Comparison of ENCODE assay signal across 28 cellular contexts in the genomic region with DNA sequence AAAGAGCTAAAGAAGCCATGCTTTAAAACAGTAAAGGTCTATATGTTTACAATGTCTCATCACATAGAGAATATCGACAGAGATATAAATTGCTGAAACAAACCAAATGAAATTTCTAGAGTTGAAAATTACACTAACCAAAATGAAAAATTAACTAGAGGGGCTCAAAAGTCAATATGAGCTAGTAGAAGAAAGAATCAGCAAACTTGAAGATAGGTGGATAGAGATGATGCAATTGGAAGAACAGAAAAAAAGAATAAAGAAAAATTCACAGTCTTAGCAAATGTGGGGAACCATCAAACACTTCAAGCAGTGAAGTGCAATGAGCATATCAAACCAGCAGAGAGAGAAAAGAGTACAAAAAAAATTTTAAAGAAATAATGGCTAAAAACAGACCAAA. TPM values are rescaled to one million over a fixed set of nuclear protein-coding genes. Genes with fewer than 3 reads are reported as not detected.
"Had no signal": no experiment of that assay in that cellular context is flagged by ENCODE, and none has a peak within 500 bp of the region (broad histone marks: within the 10 kb centered on the region; RNA-seq: fewer than 3 reads in every experiment).

No MANE protein-coding gene starts in this region.

- DNase-seq: stimulated activated CD4-positive, alpha-beta T cell treated with anti-CD3 and anti-CD28 coated beads, Interleukin-2, amount 100 ng/mL, for 48 hours; stimulated activated CD4-positive, alpha-beta T cell treated with anti-CD3 and anti-CD28 coated beads, Interleukin-4, amount 100 ng/mL, for 1 hour; stimulated activated CD4-positive, alpha-beta T cell treated with anti-CD3 and anti-CD28 coated beads, Interleukin-4, amount 100 ng/mL, for 24 hours; stimulated activated CD4-positive, alpha-beta T cell treated with anti-CD3 and anti-CD28 coated beads, Interleukin-4, amount 100 ng/mL, for 4 hours; stimulated activated CD8-positive, alpha-beta memory T cell treated with anti-CD3 and anti-CD28 coated beads, Interleukin-4, amount 100 ng/mL, for 48 hours; stimulated activated naive B cell treated with anti-CD40 and anti-IgM and Interleukin-4, amounts not matched to agents 10 μg/mL and 1 μg/mL and 100 μg/mL, for 72 hours; stimulated activated naive CD4-positive, alpha-beta T cell; stimulated activated naive CD4-positive, alpha-beta T cell treated with Interleukin-2 at 50 U/mL for 16 hours; stimulated activated naive CD8-positive, alpha-beta T cell treated with anti-CD3 and anti-CD28 coated beads, Interleukin-15, amount 100 ng/mL, for 72 hours; stimulated activated naive CD8-positive, alpha-beta T cell treated with anti-CD3 and anti-CD28 coated beads, Interleukin-15, Interleukin-2, amounts not matched to agents 100 U/mL and 50 U/mL, for 24 hours; stomach; substantia nigra; testis; thyroid gland; tibial artery; transverse colon; trophoblast cell; upper lobe of left lung; upper lobe of right lung; uterus had no signal

- FAIRE-seq: urothelium cell line had no signal

- H3K4me1 ChIP-seq: stomach, suprapubic skin, testis, thyroid gland, tibial artery, tibial nerve, transverse colon, upper lobe of left lung, upper lobe of right lung, uterus, vagina had no signal

- H3K27me3 ChIP-seq: stomach, suprapubic skin, testis, thyroid gland, tibial artery, tibial nerve, transverse colon, upper lobe of left lung, upper lobe of right lung, uterus, vagina had no signal

- H3K4me3 ChIP-seq: stomach, suprapubic skin, testis, thoracic aorta, thyroid gland, tibial artery, tibial nerve, transverse colon, upper lobe of left lung, upper lobe of right lung, uterus, vagina had no signal

- ATAC-seq: stimulated activated effector memory CD8-positive, alpha-beta T cell treated with anti-CD3 and anti-CD28 coated beads, Interleukin-12 subunit alpha, Interleukin-12 subunit beta, amount 100 ng/mL, for 72 hours; stimulated activated memory B cell treated with anti-CD40 and anti-IgM and Interleukin-4, amounts not matched to agents 10 μg/mL and 1 μg/mL and 100 μg/mL, for 72 hours; stimulated activated naive B cell treated with anti-CD40 and anti-IgM and Interleukin-4, amounts not matched to agents 10 μg/mL and 1 μg/mL and 100 μg/mL, for 72 hours; stimulated activated naive CD8-positive, alpha-beta T cell treated with anti-CD3 and anti-CD28 coated beads, Interleukin-15, amount 100 ng/mL, for 72 hours; stimulated activated naive CD8-positive, alpha-beta T cell treated with anti-CD3 and anti-CD28 coated beads, Interleukin-15, Interleukin-2, amounts not matched to agents 100 U/mL and 50 U/mL, for 24 hours; upper lobe of right lung had no signal

- H3K9me3 ChIP-seq: suprapubic skin, testis, thoracic aorta, thyroid gland, upper lobe of left lung, upper lobe of right lung, uterus, vagina had no signal

- H3K36me3 ChIP-seq: stomach, suprapubic skin, thoracic aorta, thyroid gland, tibial artery, tibial nerve, transverse colon, upper lobe of left lung, upper lobe of right lung, uterus, vagina had no signal

- H3K27ac ChIP-seq: stomach, suprapubic skin, testis, thoracic aorta, thyroid gland, tibial artery, tibial nerve, transverse colon, upper lobe of left lung, upper lobe of right lung, uterus, vagina had no signal

RNA-seq across cellular contexts. Expression of a gene that starts 24.1 kb away (rescaled TPM):
- total RNA-seq: thoracic aorta, upper lobe of right lung, ureter, vagina had no signal
- polyA plus RNA-seq: stomach had no signal
